Comparison of ENCODE assay signal across 24 cellular contexts in genomic region chr5:133512896-133513295, GRCh38.
DNase-seq lines count a peak whose midpoint lies in the region; ATAC-seq and TF ChIP-seq lines count a peak whose summit lies in the region.
"Had no signal": no experiment of that assay in that cellular context is flagged by ENCODE, and none has a peak within 500 bp of the region (broad histone marks: within the 10 kb centered on the region; RNA-seq: fewer than 3 reads in every experiment).

No MANE protein-coding gene starts in this region.

- H3K4me3 ChIP-seq in WERI-Rb-1 (ENCODE audit: low read depth, low read length) (no peak overlapping the region), endodermal cell (ENCODE audit: low read length) (no peak overlapping the region), vagina (no peak overlapping the region)
- H3K4me3 ChIP-seq: A549; BLaER1 treated with 17β-estradiol and CSF1 and Interleukin-3, amounts not matched to agents 10 nM and 100 nM; GM12878 had no signal

- no peaks in the 10 kb centered on the region for H3K9me3 Mint-ChIP-seq in activated CD8-positive, alpha-beta memory T cell treated with anti-CD3 and anti-CD28 coated beads, Interleukin-2, amount 10 ng/mL, durations not matched to agents 7 days and 5 days (ENCODE audit: low read depth)
- no peaks in the 10 kb centered on the region for H3K9me3 Mint-ChIP-seq in endodermal cell
- no peaks in the 10 kb centered on the region for H3K9me3 Mint-ChIP-seq in activated naive CD4-positive, alpha-beta T cell treated with anti-CD3 and anti-CD28 coated beads, Interleukin-2, amount 10 ng/mL, durations not matched to agents 7 days and 5 days
- H3K9me3 Mint-ChIP-seq: CD4-positive, alpha-beta T cell; CD8-positive, alpha-beta T cell had no signal

- intact Hi-C loops in vagina (cut with DNase I): no loop called here

- no peaks in the 10 kb centered on the region for H3K4me1 ChIP-seq in endodermal cell (ENCODE audit: control insufficient read depth, insufficient read depth, low read length)
- no peaks in the 10 kb centered on the region for H3K4me1 ChIP-seq in vagina
- H3K4me1 ChIP-seq: A549, Caco-2 had no signal

- no peaks in the 10 kb centered on the region for H3K27me3 ChIP-seq in WERI-Rb-1 (ENCODE audit: insufficient read depth, low read depth, severe bottlenecking)
- H3K27me3 ChIP-seq in endodermal cell (ENCODE audit: control insufficient read depth, insufficient read depth, low read length, poor library complexity, severe bottlenecking): no peaks in the 10 kb centered on the region
- no peaks in the 10 kb centered on the region for H3K27me3 ChIP-seq in vagina
- H3K27me3 ChIP-seq: BLaER1 treated with 17β-estradiol and CSF1 and Interleukin-3, amounts not matched to agents 10 nM and 100 nM had no signal

- no peak for TF ChIP-seq POLR2A in vagina (IDR thresholded peaks at IDR 0.05)

- H3K27ac ChIP-seq in WERI-Rb-1: no peak overlapping the region
- no peak overlapping the region for H3K27ac ChIP-seq in endodermal cell (ENCODE audit: low read depth, low read length)
- no peak overlapping the region for H3K27ac ChIP-seq in vagina
- H3K27ac ChIP-seq: 22Rv1; A549; BLaER1 treated with 17β-estradiol and CSF1 and Interleukin-3, amounts not matched to agents 10 nM and 100 nM; C4-2B had no signal

- H3K4me1 Mint-ChIP-seq in activated CD8-positive, alpha-beta memory T cell treated with anti-CD3 and anti-CD28 coated beads, Interleukin-2, amount 10 ng/mL, durations not matched to agents 7 days and 5 days: peaks cover 7% of the 10 kb centered on the region
- H3K4me1 Mint-ChIP-seq in endodermal cell: peaks cover 6% of the 10 kb centered on the region
- H3K4me1 Mint-ChIP-seq in activated naive CD4-positive, alpha-beta T cell treated with anti-CD3 and anti-CD28 coated beads, Interleukin-2, amount 10 ng/mL, durations not matched to agents 7 days and 5 days: no peaks in the 10 kb centered on the region
- H3K4me1 Mint-ChIP-seq: B cell had no signal

- H3K9ac ChIP-seq in endodermal cell (ENCODE audit: extremely low read depth, low read length, poor library complexity, severe bottlenecking): no peak overlapping the region
- H3K9ac ChIP-seq: BLaER1 treated with 17β-estradiol and CSF1 and Interleukin-3, amounts not matched to agents 10 nM and 100 nM had no signal

- TF ChIP-seq CTCF in WERI-Rb-1 (IDR thresholded peaks at IDR 0.05; ENCODE audit: low read depth, low read length) (no peak), endodermal cell (conservative IDR thresholded peaks at IDR 0.05) (no peak), vagina (IDR thresholded peaks at IDR 0.05) (no peak)

- peaks cover 22% of the 10 kb centered on the region for H3K27me3 Mint-ChIP-seq in activated CD8-positive, alpha-beta memory T cell treated with anti-CD3 and anti-CD28 coated beads, Interleukin-2, amount 10 ng/mL, durations not matched to agents 7 days and 5 days
- peaks cover 2% of the 10 kb centered on the region for H3K27me3 Mint-ChIP-seq in endodermal cell (ENCODE audit: insufficient read depth)
- peaks cover 13% of the 10 kb centered on the region for H3K27me3 Mint-ChIP-seq in activated naive CD4-positive, alpha-beta T cell treated with anti-CD3 and anti-CD28 coated beads, Interleukin-2, amount 10 ng/mL, durations not matched to agents 7 days and 5 days

- no peak for ATAC-seq in activated CD8-positive, alpha-beta memory T cell treated with anti-CD3 and anti-CD28 coated beads, Interleukin-2, amount 10 ng/mL, durations not matched to agents 7 days and 5 days
- ATAC-seq: A549; CD8-positive, alpha-beta T cell; GM12878 had no signal

- H3K27ac Mint-ChIP-seq in activated CD8-positive, alpha-beta memory T cell treated with anti-CD3 and anti-CD28 coated beads, Interleukin-2, amount 10 ng/mL, durations not matched to agents 7 days and 5 days: no peak overlapping the region
- no peak overlapping the region for H3K27ac Mint-ChIP-seq in endodermal cell
- no peak overlapping the region for H3K27ac Mint-ChIP-seq in activated naive CD4-positive, alpha-beta T cell treated with anti-CD3 and anti-CD28 coated beads, Interleukin-2, amount 10 ng/mL, durations not matched to agents 7 days and 5 days
- H3K27ac Mint-ChIP-seq: B cell; CD4-positive, alpha-beta T cell; CD8-positive, alpha-beta T cell had no signal

- no peaks in the 10 kb centered on the region for H3K36me3 ChIP-seq in WERI-Rb-1
- no peaks in the 10 kb centered on the region for H3K36me3 ChIP-seq in endodermal cell (ENCODE audit: control insufficient read depth, insufficient read depth, low read length)
- H3K36me3 ChIP-seq in vagina: no peaks in the 10 kb centered on the region
- H3K36me3 ChIP-seq: BLaER1 treated with 17β-estradiol and CSF1 and Interleukin-3, amounts not matched to agents 10 nM and 100 nM had no signal

- H3K4me3 Mint-ChIP-seq in activated CD8-positive, alpha-beta memory T cell treated with anti-CD3 and anti-CD28 coated beads, Interleukin-2, amount 10 ng/mL, durations not matched to agents 7 days and 5 days: no peak overlapping the region
- H3K4me3 Mint-ChIP-seq in endodermal cell: no peak overlapping the region
- no peak overlapping the region for H3K4me3 Mint-ChIP-seq in activated naive CD4-positive, alpha-beta T cell treated with anti-CD3 and anti-CD28 coated beads, Interleukin-2, amount 10 ng/mL, durations not matched to agents 7 days and 5 days
- H3K4me3 Mint-ChIP-seq: B cell; CD4-positive, alpha-beta T cell; CD8-positive, alpha-beta T cell had no signal

- H3K9me3 ChIP-seq in WERI-Rb-1 (ENCODE audit: severe bottlenecking) (no peaks in the 10 kb centered on the region), endodermal cell (ENCODE audit: control insufficient read depth, low read length) (no peaks in the 10 kb centered on the region), vagina (no peaks in the 10 kb centered on the region)
- H3K9me3 ChIP-seq: A549; BLaER1 treated with 17β-estradiol and CSF1 and Interleukin-3, amounts not matched to agents 10 nM and 100 nM had no signal

- CTCF ChIA-PET in activated CD8-positive, alpha-beta memory T cell treated with anti-CD3 and anti-CD28 coated beads, Interleukin-2, amount 10 ng/mL, durations not matched to agents 7 days and 5 days (lab: Charles Lee): interaction anchor here (0.6 kb wide), 1 partner anchor 17 kb away, joined by 3 read pairs; no protein-coding TSS in a partner anchor
- CTCF ChIA-PET in activated naive CD4-positive, alpha-beta T cell treated with anti-CD3 and anti-CD28 coated beads, Interleukin-2, amount 10 ng/mL, durations not matched to agents 7 days and 5 days (lab: Charles Lee): no interaction called here

- peak; percentile 5 for DNase-seq in activated CD8-positive, alpha-beta memory T cell treated with anti-CD3 and anti-CD28 coated beads for 24 hours
- no peak for DNase-seq in activated CD8-positive, alpha-beta memory T cell treated with anti-CD3 and anti-CD28 coated beads, Interleukin-2, amount 10 ng/mL, durations not matched to agents 7 days and 5 days
- DNase-seq in WERI-Rb-1 (peak; percentile 68), endodermal cell (peak; percentile 17), vagina (ENCODE audit: extremely low spot score in 2 of 2) (peak; percentile 6 to 25), dedifferentiated amniotic fluid mesenchymal stem cell (ENCODE audit: extremely low spot score) (no peak)
- no peak for DNase-seq in activated naive CD4-positive, alpha-beta T cell treated with anti-CD3 and anti-CD28 coated beads, Interleukin-2, amount 10 ng/mL, durations not matched to agents 7 days and 5 days
- DNase-seq: AML-193; Caco-2; Calu3; CD4-positive, alpha-beta T cell; CD8-positive, alpha-beta T cell; DMS153; DMS53; DMS79; DND-41; EL; GDM1 had no signal

- no peaks in the 10 kb centered on the region for H3K36me3 Mint-ChIP-seq in activated CD8-positive, alpha-beta memory T cell treated with anti-CD3 and anti-CD28 coated beads, Interleukin-2, amount 10 ng/mL, durations not matched to agents 7 days and 5 days
- no peaks in the 10 kb centered on the region for H3K36me3 Mint-ChIP-seq in endodermal cell (ENCODE audit: low read depth)
- no peaks in the 10 kb centered on the region for H3K36me3 Mint-ChIP-seq in activated naive CD4-positive, alpha-beta T cell treated with anti-CD3 and anti-CD28 coated beads, Interleukin-2, amount 10 ng/mL, durations not matched to agents 7 days and 5 days
- H3K36me3 Mint-ChIP-seq: CD8-positive, alpha-beta T cell had no signal

- WGBS in endodermal cell (ENCODE audit: insufficient coverage in 1 of 2, insufficient read length in 1 of 2), 2 experiments: 63 to 94% methylated on average over 2 to 6 of the region's 6 CpGs

Comparison
In these comparisons a context has a peak if more than half of its experiments do, and no peak if none do; other contexts are left out.
1. DNase-seq: peak in activated CD8-positive, alpha-beta memory T cell treated with anti-CD3 and anti-CD28 coated beads for 24 hours (single experiment), WERI-Rb-1 (single experiment), endodermal cell (single experiment) and vagina (2 of 2); none in activated CD8-positive, alpha-beta memory T cell treated with anti-CD3 and anti-CD28 coated beads, Interleukin-2, amount 10 ng/mL, durations not matched to agents 7 days and 5 days (single experiment), dedifferentiated amniotic fluid mesenchymal stem cell (single experiment) and activated naive CD4-positive, alpha-beta T cell treated with anti-CD3 and anti-CD28 coated beads, Interleukin-2, amount 10 ng/mL, durations not matched to agents 7 days and 5 days (single experiment).